22 cellular contexts compared by ENCODE assay signal in the genomic region with DNA sequence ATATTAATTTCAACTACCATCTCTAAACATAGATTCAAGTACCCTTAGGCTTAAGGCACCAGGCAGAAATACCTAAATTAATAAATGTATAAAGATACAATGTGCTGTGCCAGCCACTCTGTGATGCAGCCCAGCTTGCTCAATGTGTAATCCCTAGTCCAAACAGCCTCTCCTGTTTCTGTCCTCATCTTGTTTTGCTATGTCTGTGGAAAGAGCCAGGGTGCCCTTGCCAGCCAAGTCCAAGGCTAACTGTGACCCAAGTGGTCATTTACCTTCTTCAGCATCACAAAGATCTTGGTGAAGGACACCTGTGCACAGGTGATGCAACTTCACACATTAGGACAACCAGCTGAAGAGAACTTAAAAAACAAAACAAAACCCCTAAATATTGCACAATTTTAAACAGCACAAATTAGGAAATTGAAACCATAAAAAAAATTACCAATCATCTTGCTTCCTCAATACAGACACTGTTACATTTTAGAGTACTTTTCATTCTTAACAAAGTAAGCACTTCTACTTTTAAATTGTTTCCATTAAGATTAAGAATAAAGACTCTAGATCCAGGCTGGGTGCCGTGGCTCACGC.
"Had no signal": no experiment of that assay in that cellular context is flagged by ENCODE, and none has a peak within 500 bp of the region (broad histone marks: within the 10 kb centered on the region; RNA-seq: fewer than 3 reads in every experiment).

No MANE protein-coding gene starts in this region.

- H2AFZ ChIP-seq: neural progenitor cell had no signal

- DNase-seq: activated CD4-positive, alpha-beta memory T cell treated with anti-CD3 and anti-CD28 coated beads for 36 hours; activated CD4-positive, alpha-beta T cell treated with anti-CD3 and anti-CD28 coated beads for 1 hour; activated CD8-positive, alpha-beta memory T cell treated with anti-CD3 and anti-CD28 coated beads, Interleukin-2, amount 10 ng/mL, durations not matched to agents 7 days and 5 days; activated effector memory CD4-positive, alpha-beta T cell treated with Interleukin-2 at 50 U/mL for 16 hours; activated T-cell treated with anti-CD3 and anti-CD28 coated beads, Interleukin-2, amount 50 U/mL, for 4 hours; amygdala; body of pancreas; caudate nucleus; colonic mucosa; effector CD4-positive, alpha-beta T cell; left cardiac atrium; midbrain; ovary; stimulated activated CD4-positive, alpha-beta T cell treated with anti-CD3 and anti-CD28 coated beads, Interleukin-12 subunit alpha, Interleukin-12 subunit beta, amount 100 ng/mL, for 4 hours; stimulated activated CD4-positive, alpha-beta T cell treated with anti-CD3 and anti-CD28 coated beads, Interleukin-2, amount 100 ng/mL, for 24 hours; stomach; T1000 had no signal

- H3K9me3 Mint-ChIP-seq: neural progenitor cell had no signal

- H3K4me2 ChIP-seq: neural progenitor cell had no signal

- H3K4me3 ChIP-seq: body of pancreas, colonic mucosa, gastroesophageal sphincter, lung, neural progenitor cell, ovary, stomach, thoracic aorta had no signal

- H3K27me3 Mint-ChIP-seq: activated CD4-positive, alpha-beta memory T cell treated with anti-CD3 and anti-CD28 coated beads for 36 hours; activated CD8-positive, alpha-beta memory T cell treated with anti-CD3 and anti-CD28 coated beads, Interleukin-2, amount 10 ng/mL, durations not matched to agents 7 days and 5 days had no signal

- H3K27ac ChIP-seq: body of pancreas, colonic mucosa, gastroesophageal sphincter, neural progenitor cell, ovary, stomach, thoracic aorta had no signal

- H3K27ac Mint-ChIP-seq: activated CD4-positive, alpha-beta memory T cell treated with anti-CD3 and anti-CD28 coated beads for 36 hours; activated CD8-positive, alpha-beta memory T cell treated with anti-CD3 and anti-CD28 coated beads, Interleukin-2, amount 10 ng/mL, durations not matched to agents 7 days and 5 days; activated naive CD4-positive, alpha-beta T cell treated with anti-CD3 and anti-CD28 coated beads, Interleukin-2, amount 50 U/mL, for 72 hours; neural progenitor cell had no signal

- H3K4me3 Mint-ChIP-seq: activated CD4-positive, alpha-beta memory T cell treated with anti-CD3 and anti-CD28 coated beads for 36 hours; activated CD8-positive, alpha-beta memory T cell treated with anti-CD3 and anti-CD28 coated beads, Interleukin-2, amount 10 ng/mL, durations not matched to agents 7 days and 5 days; activated T-cell treated with anti-CD3 and anti-CD28 coated beads, Interleukin-2, amount 50 U/mL, for 4 hours; neural progenitor cell had no signal

- H3K27me3 ChIP-seq: body of pancreas, colonic mucosa, gastroesophageal sphincter, neural progenitor cell, ovary, stomach had no signal

- H3K36me3 ChIP-seq: colonic mucosa, neural progenitor cell, ovary had no signal

- ATAC-seq: activated CD8-positive, alpha-beta memory T cell treated with anti-CD3 and anti-CD28 coated beads, Interleukin-2, amount 10 ng/mL, durations not matched to agents 7 days and 5 days; activated naive CD4-positive, alpha-beta T cell treated with anti-CD3 and anti-CD28 coated beads, Interleukin-2, amount 50 U/mL, for 72 hours; activated T-cell treated with anti-CD3 and anti-CD28 coated beads, Interleukin-2, amount 50 U/mL, for 4 hours; body of pancreas; gastroesophageal sphincter had no signal

- H3K9me3 ChIP-seq: body of pancreas, colonic mucosa, gastroesophageal sphincter, ovary, stomach had no signal

- H3K9ac ChIP-seq: neural progenitor cell had no signal

- H3K4me1 ChIP-seq: body of pancreas, colonic mucosa, gastroesophageal sphincter, neural progenitor cell had no signal
